Comparison of ENCODE assay signal across 25 cellular contexts in the genomic region with DNA sequence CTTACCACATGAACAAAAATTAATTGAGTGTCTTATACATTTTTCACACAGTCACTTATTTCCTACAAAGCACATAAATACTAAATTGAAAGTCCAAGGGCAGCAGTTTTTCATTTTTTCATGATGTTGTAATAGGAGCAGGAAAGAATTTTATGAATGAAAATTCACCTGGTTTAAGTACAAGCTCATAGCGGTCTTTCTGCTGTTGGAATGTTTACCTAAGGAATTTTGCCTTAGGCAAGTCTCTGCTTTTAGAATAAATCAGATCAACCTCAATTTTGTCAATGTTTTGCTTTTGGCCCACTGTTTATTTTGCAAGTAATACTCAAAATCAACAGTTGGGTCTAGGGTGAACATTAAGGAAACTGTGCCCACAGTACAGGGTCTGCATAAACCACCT. TPM values are rescaled to one million over a fixed set of nuclear protein-coding genes. Genes with fewer than 3 reads are reported as not detected.
A peak's percentile ranks its signal among the peaks of the same experiment; 100 is the strongest.
DNase-seq lines count a peak whose midpoint lies in the region; ATAC-seq and TF ChIP-seq lines count a peak whose summit lies in the region.
"Had no signal": no experiment of that assay in that cellular context is flagged by ENCODE, and none has a peak within 500 bp of the region (broad histone marks: within the 10 kb centered on the region; RNA-seq: fewer than 3 reads in every experiment).

No MANE protein-coding gene starts in this region.

- H3K27ac Mint-ChIP-seq in chondrocyte (ENCODE audit: unreplicated experiment) (peak overlapping the region; percentile 15), osteocyte (ENCODE audit: unreplicated experiment) (peak overlapping the region; percentile 46)
- H3K27ac Mint-ChIP-seq: activated naive CD4-positive, alpha-beta T cell treated with anti-CD3 and anti-CD28 coated beads, Interleukin-2, amount 50 U/mL, for 24 hours; CD8-positive, alpha-beta T cell; memory B cell; naive thymus-derived CD4-positive, alpha-beta T cell; stimulated activated naive CD8-positive, alpha-beta T cell treated with anti-CD3 and anti-CD28 coated beads, Interleukin-15, Interleukin-2, amounts not matched to agents 100 ng/mL and 50 ng/mL, for 24 hours; T-helper 2 cell treated with Interferon-gamma antibody and Interleukin-4, amounts not matched to agents 5 μg/mL and 100 μg/mL, for 36 hours had no signal

- WGBS in esophagus muscularis mucosa = 66% methylated on average over 1 of the region's 1 CpG

- TF ChIP-seq POLR2A in esophagus muscularis mucosa (IDR thresholded peaks at IDR 0.05; ENCODE audit: low read depth) = no peak

- no peaks in the 10 kb centered on the region for H3K27me3 ChIP-seq in esophagus muscularis mucosa
- H3K27me3 ChIP-seq: ascending aorta, colonic mucosa, Peyer's patch, tibial artery had no signal

- POLR2A ChIA-PET in HEK293 (lab: Yijun Ruan, JAX) = no interaction called here

- H3K9me3 Mint-ChIP-seq in chondrocyte (ENCODE audit: low read depth) = peaks cover 5% of the 10 kb centered on the region
- peaks cover 6% of the 10 kb centered on the region for H3K9me3 Mint-ChIP-seq in osteocyte (ENCODE audit: unreplicated experiment)
- H3K9me3 Mint-ChIP-seq: T-helper 2 cell treated with Interferon-gamma antibody and Interleukin-4, amounts not matched to agents 5 μg/mL and 100 μg/mL, for 36 hours had no signal

- H3K36me3 Mint-ChIP-seq in chondrocyte (ENCODE audit: low read depth) (no peaks in the 10 kb centered on the region), osteocyte (ENCODE audit: unreplicated experiment) (peaks cover 4% of the 10 kb centered on the region)
- H3K36me3 Mint-ChIP-seq: CD8-positive, alpha-beta T cell; memory B cell; naive thymus-derived CD4-positive, alpha-beta T cell had no signal

- peaks cover 6% of the 10 kb centered on the region; the same call in 1 of the 2 replicates for H3K4me1 ChIP-seq in HEK293 (ENCODE audit: control insufficient read depth, insufficient read depth, low read length)
- H3K4me1 ChIP-seq in esophagus muscularis mucosa = no peaks in the 10 kb centered on the region
- H3K4me1 ChIP-seq: ascending aorta, colonic mucosa, Peyer's patch, tibial artery had no signal

- H3K36me3 ChIP-seq in HEK293 (ENCODE audit: control insufficient read depth in 2 of 2, insufficient read depth in 1 of 2, low read length in 2 of 2) = no peaks in the 10 kb centered on the region
- H3K36me3 ChIP-seq in esophagus muscularis mucosa = no peaks in the 10 kb centered on the region
- H3K36me3 ChIP-seq: ascending aorta, colonic mucosa, Peyer's patch, tibial artery, WERI-Rb-1 had no signal

- CTCF ChIA-PET in HEK293 (lab: Yijun Ruan, JAX) = interaction anchor here (0.7 kb wide), 1 partner anchor 12 kb away, joined by 3 read pairs; no protein-coding TSS in a partner anchor

- no peak for TF ChIP-seq EP300 in esophagus muscularis mucosa (IDR thresholded peaks at IDR 0.05)

- DNase-seq in NCI-H748 (lab: John Stamatoyannopoulos, UW; ENCODE audit: unreplicated experiment) (peak; percentile 12), chondrocyte (ENCODE audit: low spot score) (no peak), osteocyte (ENCODE audit: extremely low spot score, unreplicated experiment) (no peak), midbrain (lab: John Stamatoyannopoulos, UW) (no peak), esophagus muscularis mucosa (ENCODE audit: extremely low spot score) (no peak)
- DNase-seq: activated CD4-positive, alpha-beta T cell treated with anti-CD3 and anti-CD28 coated beads, Interleukin-2, amount 50 U/mL, for 1 hour; CD8-positive, alpha-beta T cell; colonic mucosa; kidney glomerular epithelial cell; naive thymus-derived CD4-positive, alpha-beta T cell; NCI-H1694; NCI-H345; Peyer's patch; right cardiac atrium; stimulated activated CD4-positive, alpha-beta T cell treated with anti-CD3 and anti-CD28 coated beads, Interleukin-12 subunit alpha, Interleukin-12 subunit beta, amount 100 ng/mL, for 4 hours; tibial artery; WERI-Rb-1 had no signal

- H3K9me3 ChIP-seq in HEK293 (ENCODE audit: control insufficient read depth, insufficient read depth, low read depth, low read length) (no peaks in the 10 kb centered on the region), esophagus muscularis mucosa (no peaks in the 10 kb centered on the region)
- H3K9me3 ChIP-seq: ascending aorta, colonic mucosa, Peyer's patch, tibial artery had no signal

- no peak overlapping the region for H3K4me3 ChIP-seq in HEK293 (ENCODE audit: low read depth, low read length)
- H3K4me3 ChIP-seq in esophagus muscularis mucosa = no peak overlapping the region
- H3K4me3 ChIP-seq: ascending aorta, colonic mucosa, Peyer's patch, tibial artery had no signal

- H3K4me1 Mint-ChIP-seq in chondrocyte (ENCODE audit: low read depth) (peaks cover 21% of the 10 kb centered on the region), osteocyte (ENCODE audit: unreplicated experiment) (peaks cover 27% of the 10 kb centered on the region)
- H3K4me1 Mint-ChIP-seq: activated naive CD4-positive, alpha-beta T cell treated with anti-CD3 and anti-CD28 coated beads, Interleukin-2, amount 50 U/mL, for 24 hours; memory B cell; naive thymus-derived CD4-positive, alpha-beta T cell had no signal

- ATAC-seq in GM19463 (IDR thresholded peaks at IDR 0.05; ENCODE audit: unreplicated experiment) = no peak
- no peak for ATAC-seq in HG02610 (IDR thresholded peaks at IDR 0.05; ENCODE audit: unreplicated experiment)
- ATAC-seq: CD8-positive, alpha-beta T cell; naive thymus-derived CD4-positive, alpha-beta T cell; right cardiac atrium had no signal

- no peaks in the 10 kb centered on the region for H3K27me3 Mint-ChIP-seq in chondrocyte (ENCODE audit: low read depth)
- no peaks in the 10 kb centered on the region for H3K27me3 Mint-ChIP-seq in osteocyte (ENCODE audit: unreplicated experiment)

- no peak for TF ChIP-seq CTCF in HEK293 (tag by site-specific recombination; IDR thresholded peaks at IDR 0.05)
- no peak for TF ChIP-seq CTCF in chondrocyte (IDR thresholded peaks at IDR 0.05)
- TF ChIP-seq CTCF in osteocyte (IDR thresholded peaks at IDR 0.05) = no peak
- TF ChIP-seq CTCF in esophagus muscularis mucosa (IDR thresholded peaks at IDR 0.05) = no peak

- intact Hi-C loops in esophagus muscularis mucosa (cut with DNase I) = no loop called here

- H3K4me3 Mint-ChIP-seq in chondrocyte (ENCODE audit: unreplicated experiment) = no peak overlapping the region
- no peak overlapping the region for H3K4me3 Mint-ChIP-seq in osteocyte (ENCODE audit: unreplicated experiment)
- H3K4me3 Mint-ChIP-seq: activated naive CD4-positive, alpha-beta T cell treated with anti-CD3 and anti-CD28 coated beads, Interleukin-2, amount 50 U/mL, for 24 hours; CD8-positive, alpha-beta T cell; memory B cell; naive thymus-derived CD4-positive, alpha-beta T cell; stimulated activated naive CD8-positive, alpha-beta T cell treated with anti-CD3 and anti-CD28 coated beads, Interleukin-15, Interleukin-2, amounts not matched to agents 100 ng/mL and 50 ng/mL, for 24 hours; T-helper 2 cell treated with Interferon-gamma antibody and Interleukin-4, amounts not matched to agents 5 μg/mL and 100 μg/mL, for 36 hours had no signal

- H3K27ac ChIP-seq in HEK293 (ENCODE audit: extremely low read depth, low read depth, low read length) (no peak overlapping the region), esophagus muscularis mucosa (replicated peaks in 1 of 4) (no peak overlapping the region)
- H3K27ac ChIP-seq: ascending aorta, colonic mucosa, Peyer's patch, tibial artery, WERI-Rb-1 had no signal

TF ChIP-seq in HEK293, 187 proteins besides CTCF, POLR2A, EP300 and RAD21:
- TF ChIP-seq ZNF2 (tag by site-specific recombination; IDR thresholded peaks at IDR 0.05) = no peak
- TF ChIP-seq, protein P1, sequence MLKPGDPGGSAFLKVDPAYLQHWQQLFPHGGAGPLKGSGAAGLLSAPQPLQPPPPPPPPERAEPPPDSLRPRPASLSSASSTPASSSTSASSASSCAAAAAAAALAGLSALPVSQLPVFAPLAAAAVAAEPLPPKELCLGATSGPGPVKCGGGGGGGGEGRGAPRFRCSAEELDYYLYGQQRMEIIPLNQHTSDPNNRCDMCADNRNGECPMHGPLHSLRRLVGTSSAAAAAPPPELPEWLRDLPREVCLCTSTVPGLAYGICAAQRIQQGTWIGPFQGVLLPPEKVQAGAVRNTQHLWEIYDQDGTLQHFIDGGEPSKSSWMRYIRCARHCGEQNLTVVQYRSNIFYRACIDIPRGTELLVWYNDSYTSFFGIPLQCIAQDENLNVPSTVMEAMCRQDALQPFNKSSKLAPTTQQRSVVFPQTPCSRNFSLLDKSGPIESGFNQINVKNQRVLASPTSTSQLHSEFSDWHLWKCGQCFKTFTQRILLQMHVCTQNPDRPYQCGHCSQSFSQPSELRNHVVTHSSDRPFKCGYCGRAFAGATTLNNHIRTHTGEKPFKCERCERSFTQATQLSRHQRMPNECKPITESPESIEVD (tag by site-specific recombination; IDR thresholded peaks at IDR 0.05) = peak; percentile 34; the same call in 1 of the 2 replicates
- peak; percentile 44; the same call in 1 of the 2 replicates for TF ChIP-seq SCRT2 (tag by site-specific recombination; IDR thresholded peaks at IDR 0.05)

RNA-seq across cellular contexts. Expression of gene ETAA1, which starts 40.0 kb away (rescaled TPM):
- total RNA-seq in chondrocyte (10.2 to 14.8 TPM (median 11.2 TPM) in 3 replicates), osteocyte (16.2 and 17.0 TPM in 2 replicates), esophagus muscularis mucosa (10 to 100 TPM; 10.4 to 19.5 (median 14.2) TPM)
